ENCODE assay signal across 22 cellular contexts in the genomic region with DNA sequence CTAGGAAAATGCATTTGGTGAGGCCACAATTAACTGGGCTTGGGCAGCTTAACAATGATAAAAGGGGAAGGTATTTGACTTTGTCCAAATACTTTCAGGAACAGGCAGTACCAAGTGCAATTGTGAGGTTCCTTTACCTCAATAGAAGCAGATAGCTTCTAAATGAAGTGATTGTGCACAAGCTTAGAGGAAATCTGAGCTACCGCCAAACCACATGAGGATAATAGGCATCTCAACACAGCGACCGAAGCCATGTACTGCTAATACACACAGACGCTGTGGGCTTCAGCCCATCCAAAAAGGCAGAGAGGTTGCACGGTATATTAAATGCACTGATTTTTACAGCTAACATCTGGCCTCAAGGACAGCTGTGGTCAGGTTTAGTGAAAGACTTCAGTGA.
DNase-seq lines count a peak whose midpoint lies in the region; ATAC-seq and TF ChIP-seq lines count a peak whose summit lies in the region.
"Had no signal": no experiment of that assay in that cellular context is flagged by ENCODE, and none has a peak within 500 bp of the region (broad histone marks: within the 10 kb centered on the region; RNA-seq: fewer than 3 reads in every experiment).

No MANE protein-coding gene starts in this region.

- H3K27ac ChIP-seq in GM23338 (ENCODE audit: low read depth), result no peak overlapping the region
- H3K27ac ChIP-seq in smooth muscle cell (ENCODE audit: low read depth), result no peak overlapping the region
- H3K27ac ChIP-seq in ascending aorta, result no peak overlapping the region
- H3K27ac ChIP-seq in ovary, result no peak overlapping the region
- H3K27ac ChIP-seq: epithelial cell of prostate, GM23248, HL-60 had no signal

- ATAC-seq in GM23338 (no peak), GM21528 (IDR thresholded peaks at IDR 0.05; ENCODE audit: low FRiP score, unreplicated experiment) (no peak)
- ATAC-seq: activated T-cell treated with anti-CD3 and anti-CD28 coated beads, Interleukin-2, amount 50 U/mL, for 4 hours had no signal

- no peaks in the 10 kb centered on the region for H3K36me3 Mint-ChIP-seq in GM23338 (ENCODE audit: low read depth)
- H3K36me3 Mint-ChIP-seq: CD8-positive, alpha-beta memory T cell had no signal

- H3K4me1 ChIP-seq in GM23338 (ENCODE audit: insufficient read depth) (no peaks in the 10 kb centered on the region), smooth muscle cell (ENCODE audit: low read depth) (peaks cover 20% of the 10 kb centered on the region), ascending aorta (no peaks in the 10 kb centered on the region), ovary (ENCODE audit: insufficient read depth) (peaks cover 3% of the 10 kb centered on the region)

- no peaks in the 10 kb centered on the region for H3K79me2 ChIP-seq in GM23338 (replicated peaks; ENCODE audit: insufficient read depth)
- no peaks in the 10 kb centered on the region for H3K79me2 ChIP-seq in smooth muscle cell (ENCODE audit: low read depth)

- DNase-seq in GM23338 (ENCODE audit: low spot score) (no peak), astrocyte of the hippocampus (ENCODE audit: low read depth, low spot score) (peak; percentile 84), myocyte (ENCODE audit: low read depth) (peak; percentile 43), smooth muscle cell (lab: John Stamatoyannopoulos, UW; ENCODE audit: unreplicated experiment) (no peak), ascending aorta (ENCODE audit: low spot score in 2 of 2) (no peak), ovary (no peak)
- DNase-seq: activated CD4-positive, alpha-beta T cell treated with anti-CD3 and anti-CD28 coated beads for 4 hours; activated naive CD4-positive, alpha-beta T cell treated with Interleukin-2 at 50 U/mL for 16 hours; activated T-cell treated with anti-CD3 and anti-CD28 coated beads, Interleukin-2, amount 50 U/mL, for 4 hours; AML-193; CD8-positive, alpha-beta memory T cell; cerebellar nuclear complex; NCI-H2081; NCI-H446; OCI-M1; sigmoid colon had no signal

- no peak for TF ChIP-seq POLR2A in ovary (IDR thresholded peaks at IDR 0.05)

- H3K4me2 ChIP-seq in GM23338 (no peak overlapping the region), smooth muscle cell (peak overlapping the region; percentile 41)

- H3K27me3 Mint-ChIP-seq in GM23338 (ENCODE audit: insufficient read depth, low read depth, poor library complexity), result peaks cover 4% of the 10 kb centered on the region

- H3K36me3 ChIP-seq in GM23338 (ENCODE audit: insufficient read depth), result no peaks in the 10 kb centered on the region
- H3K36me3 ChIP-seq in smooth muscle cell (ENCODE audit: low read depth), result no peaks in the 10 kb centered on the region
- no peaks in the 10 kb centered on the region for H3K36me3 ChIP-seq in ascending aorta
- no peaks in the 10 kb centered on the region for H3K36me3 ChIP-seq in ovary
- H3K36me3 ChIP-seq: sigmoid colon had no signal

- peak overlapping the region; percentile 75 for H2AFZ ChIP-seq in GM23338
- no peak overlapping the region for H2AFZ ChIP-seq in smooth muscle cell (ENCODE audit: low read depth)
- H2AFZ ChIP-seq: GM23248 had no signal

- no peak for TF ChIP-seq EP300 in ovary (IDR thresholded peaks at IDR 0.05)

- no peaks in the 10 kb centered on the region for H3K9me3 Mint-ChIP-seq in GM23338
- H3K9me3 Mint-ChIP-seq: activated T-cell treated with anti-CD3 and anti-CD28 coated beads, Interleukin-2, amount 50 U/mL, for 4 hours; T-helper 1 cell treated with Interleukin-12 subunit alpha and Interleukin-12 subunit beta and Interleukin-4 antibody, amounts not matched to agents 30 μg/mL and 1 μg/mL, for 36 hours had no signal

- WGBS in smooth muscle cell (ENCODE audit: low lambda C conversion rate), result 89% methylated on average over 5 of the region's 5 CpGs
- whole genome bisulfite sequencing in ovary, 3 donors, result 17 to 18% (median 17%) methylated on average over 5 of the region's 5 CpGs

- H3F3A ChIP-seq in GM23338 (replicated peaks; ENCODE audit: low read depth), result no peaks in the 10 kb centered on the region
- no peaks in the 10 kb centered on the region for H3F3A ChIP-seq in smooth muscle cell (ENCODE audit: low read depth)

- H3K9me2 ChIP-seq in GM23338 (ENCODE audit: insufficient read depth), result no peaks in the 10 kb centered on the region

- no peak overlapping the region for H3K27ac Mint-ChIP-seq in GM23338
- H3K27ac Mint-ChIP-seq: CD8-positive, alpha-beta memory T cell; T-helper 1 cell treated with Interleukin-12 subunit alpha and Interleukin-12 subunit beta and Interleukin-4 antibody, amounts not matched to agents 30 μg/mL and 1 μg/mL, for 36 hours had no signal

- H3K27me3 ChIP-seq in GM23338 (ENCODE audit: insufficient read depth) (no peaks in the 10 kb centered on the region), smooth muscle cell (ENCODE audit: low read depth) (no peaks in the 10 kb centered on the region), ascending aorta (no peaks in the 10 kb centered on the region), ovary (no peaks in the 10 kb centered on the region)
- H3K27me3 ChIP-seq: sigmoid colon had no signal

- TF ChIP-seq CTCF in GM23338 (conservative IDR thresholded peaks at IDR 0.05; ENCODE audit: low read depth in 2 of 2), result no peak
- TF ChIP-seq CTCF in smooth muscle cell (IDR thresholded peaks at IDR 0.05; ENCODE audit: borderline replicate concordance, insufficient read depth, poor library complexity, severe bottlenecking), result no peak
- no peak for TF ChIP-seq CTCF in ascending aorta (IDR thresholded peaks at IDR 0.05)
- no peak for TF ChIP-seq CTCF in ovary (IDR thresholded peaks at IDR 0.05)

- no peak overlapping the region for H3K9ac ChIP-seq in smooth muscle cell (ENCODE audit: low read depth)
- H3K9ac ChIP-seq: GM23248 had no signal

- intact Hi-C loops in ascending aorta (cut with DNase I), result no loop called here
- intact Hi-C loops in ovary (cut with DNase I), result no loop called here

- H3K4me1 Mint-ChIP-seq in GM23338, result no peaks in the 10 kb centered on the region
- H3K4me1 Mint-ChIP-seq: CD8-positive, alpha-beta memory T cell had no signal

- H3K4me3 Mint-ChIP-seq in GM23338, result no peak overlapping the region
- H3K4me3 Mint-ChIP-seq: activated T-cell treated with anti-CD3 and anti-CD28 coated beads, Interleukin-2, amount 50 U/mL, for 4 hours; CD8-positive, alpha-beta memory T cell; T-helper 1 cell treated with Interleukin-12 subunit alpha and Interleukin-12 subunit beta and Interleukin-4 antibody, amounts not matched to agents 30 μg/mL and 1 μg/mL, for 36 hours had no signal

- H3K4me3 ChIP-seq in GM23338, result no peak overlapping the region
- no peak overlapping the region for H3K4me3 ChIP-seq in smooth muscle cell
- H3K4me3 ChIP-seq in ascending aorta, result no peak overlapping the region
- H3K4me3 ChIP-seq in ovary, result no peak overlapping the region
- H3K4me3 ChIP-seq: GM23248, lung, sigmoid colon had no signal

- H3K9me3 ChIP-seq in smooth muscle cell (replicated peaks; ENCODE audit: low read depth) (no peaks in the 10 kb centered on the region), ascending aorta (no peaks in the 10 kb centered on the region), ovary (no peaks in the 10 kb centered on the region)
- H3K9me3 ChIP-seq: sigmoid colon had no signal

- H4K20me1 ChIP-seq in GM23338 (replicated peaks; ENCODE audit: insufficient read depth) (no peaks in the 10 kb centered on the region), smooth muscle cell (ENCODE audit: low read depth) (no peaks in the 10 kb centered on the region)

TF ChIP-seq in GM23338, 12 proteins besides CTCF, POLR2A, EP300 and RAD21:
- TF ChIP-seq STAT1 (IDR thresholded peaks at IDR 0.05; ENCODE audit: unreplicated experiment), result no peak
- TF ChIP-seq EZH2phosphoT487 (IDR thresholded peaks at IDR 0.05; ENCODE audit: unreplicated experiment), result no peak

Comparison
In these comparisons a context has a peak if more than half of its experiments do, and no peak if none do; other contexts are left out.
1. DNase-seq: peak in astrocyte of the hippocampus (single experiment) and myocyte (single experiment); none in GM23338 (single experiment), smooth muscle cell (single experiment), ascending aorta (0 of 2) and ovary (0 of 5).